Comparison of ENCODE assay signal across 23 cellular contexts in genomic region chr19:33332248-33332647, GRCh38. TPM values are rescaled to one million over a fixed set of nuclear protein-coding genes. Genes with fewer than 3 reads are reported as not detected.
A peak's percentile ranks its signal among the peaks of the same experiment; 100 is the strongest.
DNase-seq lines count a peak whose midpoint lies in the region; ATAC-seq and TF ChIP-seq lines count a peak whose summit lies in the region.
"Had no signal": no experiment of that assay in that cellular context is flagged by ENCODE, and none has a peak within 500 bp of the region (broad histone marks: within the 10 kb centered on the region; RNA-seq: fewer than 3 reads in every experiment).

No MANE protein-coding gene starts in this region.

- H3K4me2 ChIP-seq in neuronal stem cell (ENCODE audit: insufficient read depth, low read length, poor library complexity, severe bottlenecking), result no peak overlapping the region
- H3K4me2 ChIP-seq: GM23338 had no signal

- H2AFZ ChIP-seq in neuronal stem cell (ENCODE audit: low read length), result no peak overlapping the region
- H2AFZ ChIP-seq: GM23338 had no signal

- H4K91ac ChIP-seq in neuronal stem cell (ENCODE audit: low read depth, low read length, poor library complexity), result no peak overlapping the region

- H3K23ac ChIP-seq in neuronal stem cell (ENCODE audit: low read depth, low read length, poor library complexity), result no peak overlapping the region

- H2BK120ac ChIP-seq in neuronal stem cell (ENCODE audit: low read depth, low read length), result no peak overlapping the region

- no CpG with 5 or more reads among the region's 5 CpGs for WGBS in neuronal stem cell (ENCODE audit: extremely low coverage in 2 of 2, insufficient read length in 2 of 2, insufficient replicate concordance in 1 of 2), 2 donors

- no peak overlapping the region for H2BK15ac ChIP-seq in neuronal stem cell (ENCODE audit: low read length)

- H3K36me3 ChIP-seq in left ventricle myocardium inferior (no peaks in the 10 kb centered on the region), left lung (no peaks in the 10 kb centered on the region), upper lobe of right lung (no peaks in the 10 kb centered on the region), neuronal stem cell (replicated peaks in 1 of 2; ENCODE audit: control insufficient read depth in 2 of 2, insufficient read depth in 2 of 2, low read length in 2 of 2) (no peaks in the 10 kb centered on the region)
- H3K36me3 ChIP-seq: esophagus muscularis mucosa, pancreas, SJCRH30 had no signal

- intact Hi-C loops in Right ventricle myocardium superior (cut with DNase I), result no loop called here
- intact Hi-C loops in left ventricle myocardium inferior (cut with micrococcal nuclease), result no loop called here
- intact Hi-C loops in left lung (cut with DNase I), result no loop called here
- intact Hi-C loops in upper lobe of right lung (cut with DNase I), result no loop called here

- H3K4ac ChIP-seq in neuronal stem cell (ENCODE audit: low read length), result no peak overlapping the region

- no peak overlapping the region for H2AK5ac ChIP-seq in neuronal stem cell (ENCODE audit: low read depth, low read length)

- no peaks in the 10 kb centered on the region for H3K79me1 ChIP-seq in neuronal stem cell (ENCODE audit: low read depth, low read length)

- H3K4me1 ChIP-seq in left ventricle myocardium inferior (no peaks in the 10 kb centered on the region), left lung (peaks cover 0 to 29% of the 10 kb centered on the region in 2 donors), upper lobe of right lung (peaks cover 3% of the 10 kb centered on the region), neuronal stem cell (ENCODE audit: control insufficient read depth in 2 of 2, insufficient read depth in 1 of 2, low read depth in 1 of 2, low read length in 2 of 2) (no peaks in the 10 kb centered on the region)
- H3K4me1 ChIP-seq: esophagus muscularis mucosa, pancreas, SJCRH30, testis had no signal

- H3K27ac ChIP-seq in left ventricle myocardium inferior (replicated peaks) (no peak overlapping the region), left lung (peak overlapping the region in 1 of 2 donors; percentile 34), upper lobe of right lung (peak overlapping the region; percentile 42), neuronal stem cell (replicated peaks; ENCODE audit: low read length) (no peak overlapping the region)
- H3K27ac ChIP-seq: esophagus muscularis mucosa, pancreas, SJCRH30, testis had no signal

- H3K9ac ChIP-seq in neuronal stem cell (ENCODE audit: low read depth, low read length, poor library complexity), result no peak overlapping the region

- no peak overlapping the region for H3K18ac ChIP-seq in neuronal stem cell (ENCODE audit: low read length)

- H3K9me3 ChIP-seq in left ventricle myocardium inferior (replicated peaks) (peaks cover 5% of the 10 kb centered on the region), left lung (peaks cover 0 to 3% of the 10 kb centered on the region in 2 donors), upper lobe of right lung (no peaks in the 10 kb centered on the region), neuronal stem cell (replicated peaks in 1 of 2; ENCODE audit: control insufficient read depth in 2 of 2, insufficient read depth in 1 of 2, low read depth in 1 of 2, low read length in 2 of 2) (no peaks in the 10 kb centered on the region)
- H3K9me3 ChIP-seq: esophagus muscularis mucosa, pancreas, testis had no signal

- no peak overlapping the region for H2BK5ac ChIP-seq in neuronal stem cell (ENCODE audit: low read length)

- no peak for DNase-seq in Right ventricle myocardium superior
- no peak for DNase-seq in left ventricle myocardium inferior
- DNase-seq in SKM-1 treated with dmso at 0.1 percent for 144 hours (lab: John Stamatoyannopoulos, UW; ENCODE audit: unreplicated experiment), result peak; percentile 96
- peak in 1 of 2 donors; percentile 47 for DNase-seq in left lung
- DNase-seq in upper lobe of right lung, result no peak
- DNase-seq in germinal center (ENCODE audit: low spot score), result no peak
- DNase-seq in neuronal stem cell (ENCODE audit: low spot score), result no peak
- DNase-seq: activated CD8-positive, alpha-beta memory T cell treated with anti-CD3 and anti-CD28 coated beads, Interleukin-2, amount 10 ng/mL, durations not matched to agents 7 days and 5 days; activated gamma-delta T cell; CD4-positive, CD25-positive, alpha-beta regulatory T cell; DMS79; effector CD4-positive, alpha-beta T cell; NCI-H187; NCI-H446; NK-92 treated with Interleukin-12 subunit alpha and Interleukin-12 subunit beta, amount 100 ng/mL, for 24 hours; pancreas; SJCRH30; stimulated activated CD4-positive, alpha-beta T cell treated with anti-CD3 and anti-CD28 coated beads, Interleukin-4, amount 100 ng/mL, for 4 hours; testis had no signal

- ATAC-seq in Right ventricle myocardium superior (ENCODE audit: poor library complexity) (peak; percentile 74), left lung (peak; percentile 61), upper lobe of right lung (peak; percentile 91), GM18873 (IDR thresholded peaks at IDR 0.05; ENCODE audit: low FRiP score, unreplicated experiment) (no peak)
- ATAC-seq: activated CD8-positive, alpha-beta memory T cell treated with anti-CD3 and anti-CD28 coated beads, Interleukin-2, amount 10 ng/mL, durations not matched to agents 7 days and 5 days; GM23338 had no signal

- H3K4me3 ChIP-seq in left ventricle myocardium inferior (no peak overlapping the region), left lung (no peak overlapping the region), upper lobe of right lung (no peak overlapping the region), neuronal stem cell (ENCODE audit: low read length in 2 of 2) (no peak overlapping the region)
- H3K4me3 ChIP-seq: esophagus muscularis mucosa, GM23338, pancreas, SJCRH30, skin epidermis, testis had no signal

- H3K14ac ChIP-seq in neuronal stem cell (ENCODE audit: low read length), result no peak overlapping the region

- no peak overlapping the region for H4K8ac ChIP-seq in neuronal stem cell (ENCODE audit: low read depth, low read length)

- no peak overlapping the region for H2BK12ac ChIP-seq in neuronal stem cell (ENCODE audit: low read length)

- H3K27me3 ChIP-seq in left ventricle myocardium inferior (ENCODE audit: low read depth) (peaks cover 28% of the 10 kb centered on the region), left lung (peaks cover 0 to 5% of the 10 kb centered on the region in 2 donors), upper lobe of right lung (peaks cover 7% of the 10 kb centered on the region), neuronal stem cell (ENCODE audit: control insufficient read depth in 3 of 3, insufficient read depth in 3 of 3, low read depth in 1 of 3, low read length in 3 of 3) (peaks cover 0 to 9% (median 4%) of the 10 kb centered on the region in 3 experiments)
- H3K27me3 ChIP-seq: pancreas, SJCRH30, testis had no signal

- no peak for TF ChIP-seq CTCF in left ventricle myocardium inferior (IDR thresholded peaks at IDR 0.05; ENCODE audit: borderline replicate concordance)
- TF ChIP-seq CTCF in left lung (IDR thresholded peaks at IDR 0.05), result no peak
- TF ChIP-seq CTCF in upper lobe of right lung (IDR thresholded peaks at IDR 0.05), result no peak

RNA-seq across cellular contexts. Expression of gene CEBPA, which starts 29.9 kb away (rescaled TPM):
- 3.4 TPM for total RNA-seq in Right ventricle myocardium superior
- 1.7 TPM for total RNA-seq in left ventricle myocardium inferior
- 10 to 100 TPM; 43.4 to 93.8 TPM for total RNA-seq in left lung
- total RNA-seq in upper lobe of right lung, result 59.1 TPM
- 0.78 TPM for polyA plus RNA-seq in neuronal stem cell (2013, experiment 1 of 2)
- 0.96 TPM for polyA plus RNA-seq in neuronal stem cell (2013, experiment 2 of 2)

RNA-seq across cellular contexts. Expression of gene CEBPG, which starts 41.3 kb away (rescaled TPM):
- 16.1 TPM for total RNA-seq in Right ventricle myocardium superior
- total RNA-seq in left ventricle myocardium inferior, result 13.0 TPM
- 10 to 100 TPM; 18.3 to 26.4 TPM for total RNA-seq in left lung
- total RNA-seq in upper lobe of right lung, result 32.3 TPM
- polyA plus RNA-seq in neuronal stem cell (2013, experiment 1 of 2), result 23.4 TPM
- 23.1 TPM for polyA plus RNA-seq in neuronal stem cell (2013, experiment 2 of 2)

Comparison
In these comparisons a context has a peak if more than half of its experiments do, and no peak if none do; other contexts are left out.
1. RNA of gene CEBPA, which starts 29.9 kb away (total RNA-seq): 43.4 to 93.8 TPM in left lung and 59.1 TPM in upper lobe of right lung (single experiment); 3.4 TPM in Right ventricle myocardium superior (single experiment) and 1.7 TPM in left ventricle myocardium inferior (single experiment); every median in the first group is over 10 times any median in the second.